In genomic region chr17:14325618-14326167, GRCh38 we compare ENCODE assay signal across 1 cellular context.
TF ChIP-seq lines count a peak whose summit lies in the region.

No MANE protein-coding gene starts in this region.

TF ChIP-seq in HepG2, 621 proteins besides CTCF, POLR2A, EP300 and RAD21 (continued from another document and continues in another):
- 0 out of 2 replicates have a peak, but pooled peaks have one; percentile 36 for TF ChIP-seq ARID4A (CRISPR knock-in tag; IDR thresholded peaks at IDR 0.05; ENCODE audit: borderline replicate concordance)
- 0 out of 2 replicates have a peak, but pooled peaks have one; percentile 21 for TF ChIP-seq MLX (CRISPR knock-in tag; IDR thresholded peaks at IDR 0.05)
- TF ChIP-seq KLF13 (CRISPR knock-in tag; IDR thresholded peaks at IDR 0.05), result no peak
- TF ChIP-seq ATF7 (IDR thresholded peaks at IDR 0.05), result no peak
- TF ChIP-seq ATF7 (CRISPR knock-in tag; IDR thresholded peaks at IDR 0.05), result no peak
- TF ChIP-seq ZNF275 (CRISPR knock-in tag; IDR thresholded peaks at IDR 0.05; ENCODE audit: borderline replicate concordance), result no peak
- peak; percentile 98 for TF ChIP-seq ZBTB43 (CRISPR knock-in tag; conservative IDR thresholded peaks at IDR 0.05)
- TF ChIP-seq FOXP1 (IDR thresholded peaks at IDR 0.05), result peak; percentile 79
- peak; percentile 92 for TF ChIP-seq FOXP1 (CRISPR knock-in tag; IDR thresholded peaks at IDR 0.05)
- TF ChIP-seq ZSCAN29 (CRISPR knock-in tag; conservative IDR thresholded peaks at IDR 0.05), result no peak
- peak; percentile 83 for TF ChIP-seq ZNF646 (CRISPR knock-in tag; IDR thresholded peaks at IDR 0.05)
- TF ChIP-seq SIN3B (IDR thresholded peaks at IDR 0.05; ENCODE audit: low read length), result no peak
- peak; percentile 15; the same call in 1 of the 2 replicates for TF ChIP-seq ZNF281 (CRISPR knock-in tag; IDR thresholded peaks at IDR 0.05; ENCODE audit: borderline replicate concordance)
- peak; percentile 66 for TF ChIP-seq HNF1B (CRISPR knock-in tag; IDR thresholded peaks at IDR 0.05)
- TF ChIP-seq ZNF451 (CRISPR knock-in tag; IDR thresholded peaks at IDR 0.05), result no peak
- TF ChIP-seq XRCC5 (optimal IDR thresholded peaks at IDR 0.05; ENCODE audit: low read length), result peak; percentile 73
- peak; percentile 70 for TF ChIP-seq MIXL1 (CRISPR knock-in tag; IDR thresholded peaks at IDR 0.05)
- peak; percentile 91 for TF ChIP-seq FOXA3 (CRISPR knock-in tag; IDR thresholded peaks at IDR 0.05)
- TF ChIP-seq MYC (CRISPR knock-in tag; IDR thresholded peaks at IDR 0.05; ENCODE audit: borderline replicate concordance), result no peak
- TF ChIP-seq ZMYM2 (CRISPR knock-in tag; IDR thresholded peaks at IDR 0.05), result no peak
- TF ChIP-seq SMAD3 (CRISPR knock-in tag; IDR thresholded peaks at IDR 0.05), result peak; percentile 63; the same call in 1 of the 2 replicates
- no peak for TF ChIP-seq TAF15 (IDR thresholded peaks at IDR 0.05; ENCODE audit: low read depth, low read length, poor library complexity, severe bottlenecking)
- 0 out of 2 replicates have a peak, but pooled peaks have one; percentile 61 for TF ChIP-seq ZHX1 (CRISPR knock-in tag; IDR thresholded peaks at IDR 0.05; ENCODE audit: low read depth)
- 0 out of 2 replicates have a peak, but pooled peaks have one; percentile 28 for TF ChIP-seq THAP11 (CRISPR knock-in tag; IDR thresholded peaks at IDR 0.05)
- no peak for TF ChIP-seq ZNF768 (CRISPR knock-in tag; IDR thresholded peaks at IDR 0.05)
- peak; percentile 79 for TF ChIP-seq ARID5B (CRISPR knock-in tag; IDR thresholded peaks at IDR 0.05)
- TF ChIP-seq ZNF792 (CRISPR knock-in tag; IDR thresholded peaks at IDR 0.05), result no peak
- 0 out of 2 replicates have a peak, but pooled peaks have one; percentile 25 for TF ChIP-seq ISL2 (CRISPR knock-in tag; IDR thresholded peaks at IDR 0.05)
